In genomic region chr2:42513252-42513918, GRCh38 we compare ENCODE assay signal across 8 cellular contexts. TPM values are rescaled to one million over a fixed set of nuclear protein-coding genes. Genes with fewer than 3 reads are reported as not detected.
DNase-seq lines count a peak whose midpoint lies in the region; ATAC-seq and TF ChIP-seq lines count a peak whose summit lies in the region.

No MANE protein-coding gene starts in this region.

- no peak overlapping the region for H3K4me3 ChIP-seq in H7 (ENCODE audit: insufficient read depth, low read depth, low read length)
- H3K4me3 ChIP-seq in fibroblast of pulmonary artery (replicated peaks; ENCODE audit: low read depth, low read length), result no peak overlapping the region

- TF ChIP-seq CTCF in fibroblast of pulmonary artery (IDR thresholded peaks at IDR 0.05; ENCODE audit: low read length, missing control alignments), result peak; percentile 79

- DNase-seq in CD1c-positive myeloid dendritic cell (ENCODE audit: extremely low spot score) (peak; percentile 48), H7 (peak; percentile 70), RPMI7951 (ENCODE audit: low read depth) (peak; percentile 64), fibroblast of pulmonary artery (ENCODE audit: low read depth) (peak; percentile 73), pons (ENCODE audit: low spot score) (peak; percentile 60)

- no peak for ATAC-seq in HG02852 (IDR thresholded peaks at IDR 0.05; ENCODE audit: unreplicated experiment)
- ATAC-seq in HG02678 (IDR thresholded peaks at IDR 0.05; ENCODE audit: unreplicated experiment), result no peak
- no peak for ATAC-seq in GM21515 (IDR thresholded peaks at IDR 0.05; ENCODE audit: unreplicated experiment)

- no peaks in the 10 kb centered on the region for H3K36me3 ChIP-seq in H7 (replicated peaks; ENCODE audit: control insufficient read depth, insufficient read depth, low read length)

- H3K27me3 ChIP-seq in H7 (ENCODE audit: control insufficient read depth, insufficient read depth, low read length), result no peaks in the 10 kb centered on the region

RNA-seq across cellular contexts. Expression of gene KCNG3, which starts 19.6 kb away (rescaled TPM):
- 2.7 and 5.4 TPM in 2 replicates for total RNA-seq in H7 (2014; rRNA removed; shearing (Covaris generic))
- under 0.01 and 0.29 TPM in 2 replicates for total RNA-seq in RPMI7951 (2014; rRNA removed; shearing (Covaris generic))

RNA-seq across cellular contexts. Expression of gene MTA3, which starts 55.0 kb away (rescaled TPM):
- total RNA-seq in H7 (2014; rRNA removed; shearing (Covaris generic)), result 51.8 and 59.6 TPM in 2 replicates
- 22.9 and 28.0 TPM in 2 replicates for total RNA-seq in RPMI7951 (2014; rRNA removed; shearing (Covaris generic))
